ENCODE assay signal across 1 cellular context in the genomic region with DNA sequence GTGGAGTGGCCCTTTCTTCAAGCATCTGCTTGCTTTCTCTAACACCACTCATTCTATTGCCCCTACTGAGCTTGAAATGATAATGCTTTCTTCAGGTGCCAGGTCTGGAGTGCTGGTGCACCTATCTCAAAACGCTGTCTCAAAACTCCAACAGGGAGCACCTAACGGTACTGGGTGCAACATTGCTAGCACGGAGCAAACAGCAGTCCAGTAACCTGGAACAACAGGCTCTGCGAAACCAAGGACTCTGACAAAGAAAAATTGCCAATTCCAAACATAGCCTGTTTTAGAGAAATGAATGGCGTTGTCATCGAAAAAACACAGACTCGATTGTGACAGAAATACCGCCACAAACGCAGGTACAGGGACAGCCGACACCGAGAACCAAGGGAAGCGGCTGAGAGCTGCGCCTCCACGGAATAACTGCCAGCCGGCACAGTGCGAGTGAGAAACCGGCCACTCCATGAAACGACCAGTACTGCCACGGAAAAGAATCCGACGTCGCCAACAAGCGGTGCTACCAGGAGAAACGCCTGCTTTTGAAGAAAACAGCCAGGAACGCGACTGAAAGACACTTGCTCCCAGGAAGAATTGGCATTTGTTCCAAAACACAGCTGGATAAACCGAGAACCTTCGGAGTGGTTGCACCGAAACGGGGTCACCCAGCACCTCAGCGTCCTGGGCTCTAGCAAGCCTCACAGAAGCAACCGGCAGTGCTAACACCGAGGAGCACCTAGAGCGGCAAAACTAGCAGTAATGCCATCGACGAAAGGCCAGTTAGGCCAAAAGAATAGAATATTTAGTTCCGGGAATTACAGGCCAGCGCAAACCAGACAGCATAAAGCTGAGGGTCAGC.
TF ChIP-seq lines count a peak whose summit lies in the region.

No MANE protein-coding gene starts in this region.

TF ChIP-seq in K562, 482 proteins besides CTCF, POLR2A, EP300 and RAD21:
- TF ChIP-seq MBD1 (CRISPR knock-in tag; IDR thresholded peaks at IDR 0.05), result 0 out of 2 replicates have a peak, but pooled peaks have one; percentile 19
- TF ChIP-seq PHTF2 (CRISPR knock-in tag; IDR thresholded peaks at IDR 0.05), result no peak
- TF ChIP-seq, protein P1, sequence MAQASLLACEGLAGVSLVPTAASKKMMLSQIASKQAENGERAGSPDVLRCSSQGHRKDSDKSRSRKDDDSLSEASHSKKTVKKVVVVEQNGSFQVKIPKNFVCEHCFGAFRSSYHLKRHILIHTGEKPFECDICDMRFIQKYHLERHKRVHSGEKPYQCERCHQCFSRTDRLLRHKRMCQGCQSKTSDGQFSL (CRISPR knock-in tag; IDR thresholded peaks at IDR 0.05), result no peak
- TF ChIP-seq, protein P1 (tag; IDR thresholded peaks at IDR 0.05), result 0 out of 4 replicates have a peak, but pooled peaks of 1 of the 2 experiments have one; percentile 47
- TF ChIP-seq MLLT1 (IDR thresholded peaks at IDR 0.05), result peak in 1 of 2 experiments; percentile 74; a peak in 2 of 4 replicates
- TF ChIP-seq, protein P2, sequence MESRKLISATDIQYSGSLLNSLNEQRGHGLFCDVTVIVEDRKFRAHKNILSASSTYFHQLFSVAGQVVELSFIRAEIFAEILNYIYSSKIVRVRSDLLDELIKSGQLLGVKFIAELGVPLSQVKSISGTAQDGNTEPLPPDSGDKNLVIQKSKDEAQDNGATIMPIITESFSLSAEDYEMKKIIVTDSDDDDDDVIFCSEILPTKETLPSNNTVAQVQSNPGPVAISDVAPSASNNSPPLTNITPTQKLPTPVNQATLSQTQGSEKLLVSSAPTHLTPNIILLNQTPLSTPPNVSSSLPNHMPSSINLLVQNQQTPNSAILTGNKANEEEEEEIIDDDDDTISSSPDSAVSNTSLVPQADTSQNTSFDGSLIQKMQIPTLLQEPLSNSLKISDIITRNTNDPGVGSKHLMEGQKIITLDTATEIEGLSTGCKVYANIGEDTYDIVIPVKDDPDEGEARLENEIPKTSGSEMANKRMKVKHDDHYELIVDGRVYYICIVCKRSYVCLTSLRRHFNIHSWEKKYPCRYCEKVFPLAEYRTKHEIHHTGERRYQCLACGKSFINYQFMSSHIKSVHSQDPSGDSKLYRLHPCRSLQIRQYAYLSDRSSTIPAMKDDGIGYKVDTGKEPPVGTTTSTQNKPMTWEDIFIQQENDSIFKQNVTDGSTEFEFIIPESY (CRISPR knock-in tag; IDR thresholded peaks at IDR 0.05), result peak; percentile 87
